Comparison of ENCODE assay signal across 1 cellular context in genomic region chr19:48444933-48445194, GRCh38.
TF ChIP-seq lines count a peak whose summit lies in the region.

No MANE protein-coding gene starts in this region.

TF ChIP-seq in SK-N-SH, 30 proteins besides CTCF, POLR2A, EP300 and RAD21 (continued from another document):
- TF ChIP-seq, protein P1, sequence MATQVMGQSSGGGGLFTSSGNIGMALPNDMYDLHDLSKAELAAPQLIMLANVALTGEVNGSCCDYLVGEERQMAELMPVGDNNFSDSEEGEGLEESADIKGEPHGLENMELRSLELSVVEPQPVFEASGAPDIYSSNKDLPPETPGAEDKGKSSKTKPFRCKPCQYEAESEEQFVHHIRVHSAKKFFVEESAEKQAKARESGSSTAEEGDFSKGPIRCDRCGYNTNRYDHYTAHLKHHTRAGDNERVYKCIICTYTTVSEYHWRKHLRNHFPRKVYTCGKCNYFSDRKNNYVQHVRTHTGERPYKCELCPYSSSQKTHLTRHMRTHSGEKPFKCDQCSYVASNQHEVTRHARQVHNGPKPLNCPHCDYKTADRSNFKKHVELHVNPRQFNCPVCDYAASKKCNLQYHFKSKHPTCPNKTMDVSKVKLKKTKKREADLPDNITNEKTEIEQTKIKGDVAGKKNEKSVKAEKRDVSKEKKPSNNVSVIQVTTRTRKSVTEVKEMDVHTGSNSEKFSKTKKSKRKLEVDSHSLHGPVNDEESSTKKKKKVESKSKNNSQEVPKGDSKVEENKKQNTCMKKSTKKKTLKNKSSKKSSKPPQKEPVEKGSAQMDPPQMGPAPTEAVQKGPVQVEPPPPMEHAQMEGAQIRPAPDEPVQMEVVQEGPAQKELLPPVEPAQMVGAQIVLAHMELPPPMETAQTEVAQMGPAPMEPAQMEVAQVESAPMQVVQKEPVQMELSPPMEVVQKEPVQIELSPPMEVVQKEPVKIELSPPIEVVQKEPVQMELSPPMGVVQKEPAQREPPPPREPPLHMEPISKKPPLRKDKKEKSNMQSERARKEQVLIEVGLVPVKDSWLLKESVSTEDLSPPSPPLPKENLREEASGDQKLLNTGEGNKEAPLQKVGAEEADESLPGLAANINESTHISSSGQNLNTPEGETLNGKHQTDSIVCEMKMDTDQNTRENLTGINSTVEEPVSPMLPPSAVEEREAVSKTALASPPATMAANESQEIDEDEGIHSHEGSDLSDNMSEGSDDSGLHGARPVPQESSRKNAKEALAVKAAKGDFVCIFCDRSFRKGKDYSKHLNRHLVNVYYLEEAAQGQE (IDR thresholded peaks at IDR 0.05; ENCODE audit: low read depth, low read length) = no peak
- no peak for TF ChIP-seq TAF1 (IDR thresholded peaks at IDR 0.05; ENCODE audit: borderline replicate concordance, low read depth, low read length)
- TF ChIP-seq USF1 (IDR thresholded peaks at IDR 0.05; ENCODE audit: borderline replicate concordance, low read depth) = no peak
- TF ChIP-seq, protein P2, sequence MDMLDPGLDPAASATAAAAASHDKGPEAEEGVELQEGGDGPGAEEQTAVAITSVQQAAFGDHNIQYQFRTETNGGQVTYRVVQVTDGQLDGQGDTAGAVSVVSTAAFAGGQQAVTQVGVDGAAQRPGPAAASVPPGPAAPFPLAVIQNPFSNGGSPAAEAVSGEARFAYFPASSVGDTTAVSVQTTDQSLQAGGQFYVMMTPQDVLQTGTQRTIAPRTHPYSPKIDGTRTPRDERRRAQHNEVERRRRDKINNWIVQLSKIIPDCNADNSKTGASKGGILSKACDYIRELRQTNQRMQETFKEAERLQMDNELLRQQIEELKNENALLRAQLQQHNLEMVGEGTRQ (IDR thresholded peaks at IDR 0.05; ENCODE audit: borderline replicate concordance, low read depth, low read length) = no peak
- TF ChIP-seq PBX3 (IDR thresholded peaks at IDR 0.05) = no peak
- TF ChIP-seq, protein P3, sequence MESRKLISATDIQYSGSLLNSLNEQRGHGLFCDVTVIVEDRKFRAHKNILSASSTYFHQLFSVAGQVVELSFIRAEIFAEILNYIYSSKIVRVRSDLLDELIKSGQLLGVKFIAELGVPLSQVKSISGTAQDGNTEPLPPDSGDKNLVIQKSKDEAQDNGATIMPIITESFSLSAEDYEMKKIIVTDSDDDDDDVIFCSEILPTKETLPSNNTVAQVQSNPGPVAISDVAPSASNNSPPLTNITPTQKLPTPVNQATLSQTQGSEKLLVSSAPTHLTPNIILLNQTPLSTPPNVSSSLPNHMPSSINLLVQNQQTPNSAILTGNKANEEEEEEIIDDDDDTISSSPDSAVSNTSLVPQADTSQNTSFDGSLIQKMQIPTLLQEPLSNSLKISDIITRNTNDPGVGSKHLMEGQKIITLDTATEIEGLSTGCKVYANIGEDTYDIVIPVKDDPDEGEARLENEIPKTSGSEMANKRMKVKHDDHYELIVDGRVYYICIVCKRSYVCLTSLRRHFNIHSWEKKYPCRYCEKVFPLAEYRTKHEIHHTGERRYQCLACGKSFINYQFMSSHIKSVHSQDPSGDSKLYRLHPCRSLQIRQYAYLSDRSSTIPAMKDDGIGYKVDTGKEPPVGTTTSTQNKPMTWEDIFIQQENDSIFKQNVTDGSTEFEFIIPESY (IDR thresholded peaks at IDR 0.05; ENCODE audit: borderline replicate concordance, low read depth) = no peak
- TF ChIP-seq RCOR1 (IDR thresholded peaks at IDR 0.05; ENCODE audit: low read length) = no peak
- no peak for TF ChIP-seq RFX5 (IDR thresholded peaks at IDR 0.05; ENCODE audit: low read length)
- TF ChIP-seq MXI1 (IDR thresholded peaks at IDR 0.05; ENCODE audit: low read depth, low read length) = no peak
- TF ChIP-seq POLR2AphosphoS5 (IDR thresholded peaks at IDR 0.05; ENCODE audit: low read depth, low read length) = no peak
- no peak for TF ChIP-seq NFIC (IDR thresholded peaks at IDR 0.05; ENCODE audit: borderline replicate concordance)
